ENCODE assay signal across 23 cellular contexts in the genomic region with DNA sequence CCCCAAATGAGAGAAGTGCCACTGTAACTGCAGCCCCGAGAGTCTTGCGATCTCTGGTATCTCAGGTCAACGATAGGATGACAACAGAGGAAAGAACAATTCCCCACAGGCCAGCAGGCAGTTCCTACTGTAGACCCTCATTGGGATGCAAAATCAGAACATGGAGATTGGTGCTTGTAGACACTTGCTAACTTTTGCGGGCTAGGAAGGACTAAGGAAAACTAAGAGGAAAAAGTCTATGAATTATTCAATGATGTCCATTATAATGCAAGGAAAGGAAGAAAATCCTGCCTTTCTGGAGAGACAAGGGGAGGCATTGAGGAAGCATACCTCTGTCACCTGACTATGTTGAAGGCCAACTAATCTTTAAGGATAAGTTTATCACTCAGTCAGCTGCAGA. TPM values are rescaled to one million over a fixed set of nuclear protein-coding genes. Genes with fewer than 3 reads are reported as not detected.
A peak's percentile ranks its signal among the peaks of the same experiment; 100 is the strongest.
DNase-seq lines count a peak whose midpoint lies in the region; ATAC-seq, FAIRE-seq and TF ChIP-seq lines count a peak whose summit lies in the region.
"Had no signal": no experiment of that assay in that cellular context is flagged by ENCODE, and none has a peak within 500 bp of the region (broad histone marks: within the 10 kb centered on the region; RNA-seq: fewer than 3 reads in every experiment).

No MANE protein-coding gene starts in this region.

- TF ChIP-seq CTCF in H9 (conservative IDR thresholded peaks at IDR 0.05) (no peak), H1 (IDR thresholded peaks at IDR 0.05; ENCODE audit: control extremely low read depth in 1 of 3, insufficient read depth in 1 of 3, low read depth in 1 of 3, low read length in 3 of 3) (no peak), lower lobe of right lung (IDR thresholded peaks at IDR 0.05) (no peak)

- H2BK20ac ChIP-seq in H9 (ENCODE audit: low read depth, low read length, poor library complexity, severe bottlenecking) (no peak overlapping the region), H1 (ENCODE audit: low read length) (no peak overlapping the region)

- no peak overlapping the region for H3K4me3 Mint-ChIP-seq in H9
- H3K4me3 Mint-ChIP-seq in activated naive CD8-positive, alpha-beta T cell treated with anti-CD3 and anti-CD28 coated beads, Interleukin-2, amount 50 U/mL, for 24 hours = no peak overlapping the region
- H3K4me3 Mint-ChIP-seq: CD14-positive monocyte; CD4-positive, alpha-beta T cell; CD8-positive, alpha-beta memory T cell had no signal

- H3K9ac ChIP-seq in H9 (ENCODE audit: extremely low read depth, insufficient read length, low read length) = no peak overlapping the region
- H3K9ac ChIP-seq in H1 (replicated peaks in 1 of 4; ENCODE audit: extremely low read depth in 1 of 4, low read depth in 3 of 4, low read length in 3 of 4) = no peak overlapping the region
- no peak overlapping the region for H3K9ac ChIP-seq in iPS-20b (ENCODE audit: low read depth, low read length)
- no peak overlapping the region for H3K9ac ChIP-seq in neuronal stem cell (ENCODE audit: low read depth, low read length, poor library complexity)
- H3K9ac ChIP-seq: BLaER1 treated with 17β-estradiol and CSF1 and Interleukin-3, amounts not matched to agents 10 nM and 100 nM had no signal

- H2BK120ac ChIP-seq in H9 (ENCODE audit: low read depth, low read length, poor library complexity, severe bottlenecking) (no peak overlapping the region), H1 (replicated peaks; ENCODE audit: low read depth, low read length) (no peak overlapping the region), neuronal stem cell (ENCODE audit: low read depth, low read length) (no peak overlapping the region)

- H3K56ac ChIP-seq in H9 (ENCODE audit: insufficient read length, low read depth, low read length) = no peak overlapping the region
- no peak overlapping the region for H3K56ac ChIP-seq in H1 (replicated peaks; ENCODE audit: insufficient read length, low read depth, low read length)

- no peaks in the 10 kb centered on the region for H3K27me3 Mint-ChIP-seq in H9 (ENCODE audit: low read depth)
- no peaks in the 10 kb centered on the region for H3K27me3 Mint-ChIP-seq in activated naive CD8-positive, alpha-beta T cell treated with anti-CD3 and anti-CD28 coated beads, Interleukin-2, amount 50 U/mL, for 24 hours

- TF ChIP-seq EP300 in H1 (IDR thresholded peaks at IDR 0.05; ENCODE audit: borderline replicate concordance in 1 of 2, low read depth in 2 of 2, low read length in 2 of 2) = no peak

- no peaks in the 10 kb centered on the region for H4K20me1 ChIP-seq in H9 (ENCODE audit: control insufficient read depth, insufficient read depth, insufficient read length)
- no peaks in the 10 kb centered on the region for H4K20me1 ChIP-seq in H1 (replicated peaks in 1 of 2; ENCODE audit: control insufficient read depth in 1 of 2, insufficient read depth in 2 of 2, low read length in 2 of 2)
- H4K20me1 ChIP-seq: BLaER1 treated with 17β-estradiol and CSF1 and Interleukin-3, amounts not matched to agents 10 nM and 100 nM had no signal

- H2BK15ac ChIP-seq in H9 (ENCODE audit: low read depth, low read length) (no peak overlapping the region), H1 (ENCODE audit: low read length) (no peak overlapping the region), neuronal stem cell (ENCODE audit: low read length) (no peak overlapping the region)

- H4K5ac ChIP-seq in H9 (ENCODE audit: insufficient read length, low read depth, low read length) (no peak overlapping the region), H1 (ENCODE audit: insufficient read length, low read depth, low read length) (no peak overlapping the region)

- H3K36me3 ChIP-seq in H1 (ENCODE audit: control insufficient read depth in 2 of 4, insufficient read depth in 4 of 4, low read length in 3 of 4) (no peaks in the 10 kb centered on the region), iPS-20b (ENCODE audit: insufficient read depth, low read depth, low read length) (no peaks in the 10 kb centered on the region), neuronal stem cell (replicated peaks in 1 of 2; ENCODE audit: control insufficient read depth in 2 of 2, insufficient read depth in 2 of 2, low read length in 2 of 2) (no peaks in the 10 kb centered on the region), lower lobe of right lung (no peaks in the 10 kb centered on the region)
- H3K36me3 ChIP-seq: BE2C; BLaER1 treated with 17β-estradiol and CSF1 and Interleukin-3, amounts not matched to agents 10 nM and 100 nM had no signal

- intact Hi-C loops in lower lobe of right lung (cut with DNase I) = no loop called here

- H3T11ph ChIP-seq in H9 (ENCODE audit: low read length) = no peak overlapping the region

- H3K14ac ChIP-seq in H9 (ENCODE audit: insufficient read depth, low read length) (no peak overlapping the region), H1 (ENCODE audit: insufficient read length) (no peak overlapping the region), neuronal stem cell (ENCODE audit: low read length) (no peak overlapping the region)

- peaks cover 47 to 59% of the 10 kb centered on the region in 2 experiments for H3K4me1 Mint-ChIP-seq in H9
- no peaks in the 10 kb centered on the region for H3K4me1 Mint-ChIP-seq in activated naive CD8-positive, alpha-beta T cell treated with anti-CD3 and anti-CD28 coated beads, Interleukin-2, amount 50 U/mL, for 24 hours
- H3K4me1 Mint-ChIP-seq: CD14-positive monocyte; CD8-positive, alpha-beta memory T cell had no signal

- no peak for TF ChIP-seq RAD21 in H1 (IDR thresholded peaks at IDR 0.05 in 1 of 2, conservative IDR thresholded peaks at IDR 0.05 in 1 of 2; ENCODE audit: low read depth in 2 of 2, low read length in 2 of 2)

- H2BK5ac ChIP-seq in H9 (ENCODE audit: insufficient read length, low read length) = no peak overlapping the region
- H2BK5ac ChIP-seq in H1 (ENCODE audit: low read depth, low read length) = 0 out of 2 replicates have a peak overlapping the region, but pooled peaks have one; percentile 86
- peak overlapping the region; percentile 79 for H2BK5ac ChIP-seq in neuronal stem cell (ENCODE audit: low read length)

- POLR2A ChIA-PET in H1 (lab: Charles Lee; ENCODE audit: partially characterized antibody) = interaction anchor here (3.2 kb wide), 1 partner anchor 12 kb away, joined by 16 read pairs; no protein-coding TSS in a partner anchor

- no peak; a peak in 1 of 3 replicates for TF ChIP-seq POLR2A in H1 (IDR thresholded peaks at IDR 0.05; ENCODE audit: control extremely low read depth in 1 of 2, low read depth in 2 of 2, low read length in 2 of 2)

- H4K8ac ChIP-seq in H9 (replicated peaks; ENCODE audit: insufficient read length, low read depth, low read length) (no peak overlapping the region), H1 (ENCODE audit: extremely low read depth, insufficient read depth, low read length) (no peak overlapping the region), neuronal stem cell (ENCODE audit: low read depth, low read length) (no peak overlapping the region)

- H3K9me3 ChIP-seq in H9 (ENCODE audit: control insufficient read depth, low read depth, low read length) (no peaks in the 10 kb centered on the region), H1 (ENCODE audit: insufficient read depth in 2 of 2, low read depth in 1 of 2, low read length in 1 of 2) (no peaks in the 10 kb centered on the region), iPS-20b (ENCODE audit: insufficient read depth, low read depth, low read length) (no peaks in the 10 kb centered on the region), neuronal stem cell (replicated peaks in 1 of 2; ENCODE audit: control insufficient read depth in 2 of 2, insufficient read depth in 1 of 2, low read depth in 1 of 2, low read length in 2 of 2) (peaks cover 0 to 2% of the 10 kb centered on the region in 2 donors), lower lobe of right lung (no peaks in the 10 kb centered on the region)
- H3K9me3 ChIP-seq: A549; BE2C; BLaER1 treated with 17β-estradiol and CSF1 and Interleukin-3, amounts not matched to agents 10 nM and 100 nM had no signal

- ATAC-seq in activated naive CD8-positive, alpha-beta T cell treated with anti-CD3 and anti-CD28 coated beads, Interleukin-2, amount 50 U/mL, for 24 hours = no peak
- no peak for ATAC-seq in GM18867 (IDR thresholded peaks at IDR 0.05; ENCODE audit: unreplicated experiment)
- no peak for ATAC-seq in lower lobe of right lung
- ATAC-seq: A549 had no signal

- H3K79me1 ChIP-seq in H9 (ENCODE audit: insufficient read depth, low read depth, low read length, poor library complexity, severe bottlenecking) (no peaks in the 10 kb centered on the region), H1 (ENCODE audit: low read depth, low read length) (no peaks in the 10 kb centered on the region), neuronal stem cell (ENCODE audit: low read depth, low read length) (no peaks in the 10 kb centered on the region)

- H3K23me2 ChIP-seq in H9 (ENCODE audit: insufficient read length, low read depth, low read length, poor library complexity, severe bottlenecking) = no peaks in the 10 kb centered on the region
- no peaks in the 10 kb centered on the region for H3K23me2 ChIP-seq in H1 (ENCODE audit: low read depth, low read length)

- H2BK12ac ChIP-seq in H9 (ENCODE audit: insufficient read length, low read depth, low read length) = no peak overlapping the region
- no peak overlapping the region for H2BK12ac ChIP-seq in H1 (ENCODE audit: low read depth, low read length)
- no peak overlapping the region for H2BK12ac ChIP-seq in neuronal stem cell (ENCODE audit: low read length)

- H4K91ac ChIP-seq in H9 (ENCODE audit: insufficient read length, low read depth, low read length) (no peak overlapping the region), H1 (replicated peaks; ENCODE audit: insufficient read length, low read length) (no peak overlapping the region), neuronal stem cell (ENCODE audit: low read depth, low read length, poor library complexity) (no peak overlapping the region)

- H3K4me3 ChIP-seq in H1 (ENCODE audit: extremely low read depth in 1 of 4, insufficient read depth in 2 of 4, low read depth in 3 of 4, low read length in 4 of 4) (no peak overlapping the region; a peak in 1 of 8 replicates), iPS-20b (ENCODE audit: low read length) (no peak overlapping the region), neuronal stem cell (ENCODE audit: low read length in 2 of 2) (no peak overlapping the region), lower lobe of right lung (no peak overlapping the region)
- H3K4me3 ChIP-seq: A549; BLaER1 treated with 17β-estradiol and CSF1 and Interleukin-3, amounts not matched to agents 10 nM and 100 nM had no signal

- no peak overlapping the region for H3K23ac ChIP-seq in H9 (ENCODE audit: insufficient read length, low read depth, low read length)
- H3K23ac ChIP-seq in H1 (ENCODE audit: insufficient read length) = no peak overlapping the region
- no peak overlapping the region for H3K23ac ChIP-seq in neuronal stem cell (ENCODE audit: low read depth, low read length, poor library complexity)

- FAIRE-seq in H1 (lab: Jason Lieb, UNC) = peak; percentile 62
- FAIRE-seq: A549, D721Med, GM12891, GM18507 had no signal

- H3K27ac Mint-ChIP-seq in H9 = peak overlapping the region in 2 of 3 experiments; percentile 99 to 100; a peak in 4 of 7 replicates
- no peak overlapping the region for H3K27ac Mint-ChIP-seq in activated naive CD8-positive, alpha-beta T cell treated with anti-CD3 and anti-CD28 coated beads, Interleukin-2, amount 50 U/mL, for 24 hours
- H3K27ac Mint-ChIP-seq: CD4-positive, alpha-beta T cell; CD8-positive, alpha-beta memory T cell had no signal

- no peaks in the 10 kb centered on the region for H3K79me2 ChIP-seq in H9 (ENCODE audit: insufficient read depth, low read length)
- H3K79me2 ChIP-seq in H1 (ENCODE audit: control insufficient read depth in 1 of 2, insufficient read depth in 2 of 2, low read length in 2 of 2) = no peaks in the 10 kb centered on the region

- H2AFZ ChIP-seq in H9 (ENCODE audit: low read length) (no peak overlapping the region), H1 (ENCODE audit: low read length) (no peak overlapping the region), neuronal stem cell (ENCODE audit: low read length) (no peak overlapping the region)

- H3K27ac ChIP-seq in H9 (ENCODE audit: insufficient read length, low read depth, low read length) = peak overlapping the region; percentile 37
- H3K27ac ChIP-seq in H1 (ENCODE audit: low read depth, low read length) = peak overlapping the region; percentile 65; the same call in 1 of the 2 replicates
- peak overlapping the region; percentile 55 for H3K27ac ChIP-seq in iPS-20b (ENCODE audit: low read length)
- H3K27ac ChIP-seq in neuronal stem cell (replicated peaks; ENCODE audit: low read length) = peak overlapping the region; percentile 97
- no peak overlapping the region for H3K27ac ChIP-seq in lower lobe of right lung
- H3K27ac ChIP-seq: A549; BLaER1 treated with 17β-estradiol and CSF1 and Interleukin-3, amounts not matched to agents 10 nM and 100 nM had no signal

- H2AK5ac ChIP-seq in H9 (ENCODE audit: insufficient read length, low read length) (no peak overlapping the region), H1 (ENCODE audit: low read depth, low read length) (no peak overlapping the region; the same call in 1 of the 2 replicates), neuronal stem cell (ENCODE audit: low read depth, low read length) (no peak overlapping the region)

- H3K18ac ChIP-seq in H9 (ENCODE audit: insufficient read length, low read depth, low read length) (peak overlapping the region; percentile 7), H1 (ENCODE audit: extremely low read depth, low read length) (no peak overlapping the region), neuronal stem cell (ENCODE audit: low read length) (peak overlapping the region; percentile 82)

- peak overlapping the region; percentile 24 for H3K4me2 ChIP-seq in H9 (ENCODE audit: insufficient read depth, insufficient read length, low read length)
- H3K4me2 ChIP-seq in H1 (ENCODE audit: insufficient read depth in 1 of 2, low read depth in 2 of 2, low read length in 2 of 2) = peak overlapping the region in 1 of 2 experiments; percentile 21; a peak in 2 of 4 replicates
- no peak overlapping the region for H3K4me2 ChIP-seq in neuronal stem cell (ENCODE audit: insufficient read depth, low read length, poor library complexity, severe bottlenecking)
- H3K4me2 ChIP-seq: A549; BLaER1 treated with 17β-estradiol and CSF1 and Interleukin-3, amounts not matched to agents 10 nM and 100 nM had no signal

- DNase-seq in H9 = no peak
- DNase-seq in H1 (ENCODE audit: low read depth in 1 of 2, low spot score in 2 of 2) = no peak
- no peak for DNase-seq in neuronal stem cell (ENCODE audit: low spot score)
- DNase-seq in activated naive CD8-positive, alpha-beta T cell treated with anti-CD3 and anti-CD28 coated beads, Interleukin-2, amount 50 U/mL, for 24 hours = no peak
- no peak for DNase-seq in lower lobe of right lung
- DNase-seq: 8988T; ACHN; AML-193; BE2C; CD4-positive, alpha-beta T cell; CD8-positive, alpha-beta memory T cell; DMS53; DMS79 treated with DMSO at 0.1 percent for 48 hours; GF-D8; HCEC 1CT had no signal

- H3K36me3 Mint-ChIP-seq in H9 (ENCODE audit: insufficient read depth in 1 of 3, low read depth in 3 of 3) = peaks cover 8 to 24% (median 9%) of the 10 kb centered on the region in 3 experiments; a peak in 6 of 7 replicates
- H3K36me3 Mint-ChIP-seq in activated naive CD8-positive, alpha-beta T cell treated with anti-CD3 and anti-CD28 coated beads, Interleukin-2, amount 50 U/mL, for 24 hours (ENCODE audit: low read depth) = no peaks in the 10 kb centered on the region
- H3K36me3 Mint-ChIP-seq: CD14-positive monocyte; CD8-positive, alpha-beta memory T cell had no signal

- no peaks in the 10 kb centered on the region for H3K27me3 ChIP-seq in H9 (ENCODE audit: insufficient read depth, low read length)
- H3K27me3 ChIP-seq in H1 (replicated peaks in 1 of 4; ENCODE audit: control insufficient read depth in 3 of 4, extremely low read depth in 1 of 4, insufficient read depth in 3 of 4, low read length in 3 of 4) = no peaks in the 10 kb centered on the region
- no peaks in the 10 kb centered on the region for H3K27me3 ChIP-seq in iPS-20b (ENCODE audit: insufficient read depth, low read length)
- no peaks in the 10 kb centered on the region for H3K27me3 ChIP-seq in neuronal stem cell (ENCODE audit: control insufficient read depth in 3 of 3, insufficient read depth in 3 of 3, low read depth in 1 of 3, low read length in 3 of 3)
- H3K27me3 ChIP-seq in lower lobe of right lung (ENCODE audit: low read depth) = no peaks in the 10 kb centered on the region
- H3K27me3 ChIP-seq: BE2C; BLaER1 treated with 17β-estradiol and CSF1 and Interleukin-3, amounts not matched to agents 10 nM and 100 nM had no signal

- no CpG with 5 or more reads among the region's 4 CpGs for WGBS in H9 (ENCODE audit: extremely low coverage, insufficient read length, low lambda C conversion rate)
- WGBS in H1 (ENCODE audit: extremely low coverage in 1 of 2, insufficient coverage in 1 of 2, insufficient read length in 1 of 2, insufficient replicate concordance in 2 of 2, low coverage in 1 of 2, low lambda C conversion rate in 2 of 2, missing lambda C conversion rate in 1 of 2), 2 experiments = 33% methylated on average over 4 of the region's 4 CpGs; no CpG with 5 or more reads in 1 of the 2 experiments
- no CpG with 5 or more reads among the region's 4 CpGs for WGBS in neuronal stem cell (ENCODE audit: extremely low coverage in 2 of 2, insufficient read length in 2 of 2, insufficient replicate concordance in 1 of 2), 2 donors

- H3K4ac ChIP-seq in H9 (ENCODE audit: low read depth, low read length) (no peak overlapping the region), H1 (replicated peaks; ENCODE audit: insufficient read length, low read depth, low read length) (no peak overlapping the region), neuronal stem cell (ENCODE audit: low read length) (no peak overlapping the region)

- CTCF ChIA-PET in H1 (lab: Charles Lee; ENCODE audit: partially characterized antibody) = no interaction called here

- H3K4me1 ChIP-seq in H9 (ENCODE audit: insufficient read depth, low read length) = peaks cover 16% of the 10 kb centered on the region; the same call in 1 of the 2 replicates
- H3K4me1 ChIP-seq in H1 (replicated peaks in 1 of 4; ENCODE audit: control insufficient read depth in 3 of 4, insufficient read depth in 4 of 4, low read length in 3 of 4) = peaks cover 5 to 23% (median 18%) of the 10 kb centered on the region in 4 experiments
- H3K4me1 ChIP-seq in iPS-20b (ENCODE audit: insufficient read depth, low read length) = peaks cover 29% of the 10 kb centered on the region; the same call in 1 of the 2 replicates
- H3K4me1 ChIP-seq in neuronal stem cell (ENCODE audit: control insufficient read depth in 2 of 2, insufficient read depth in 1 of 2, low read depth in 1 of 2, low read length in 2 of 2) = peaks cover 8 to 20% of the 10 kb centered on the region in 2 donors
- no peaks in the 10 kb centered on the region for H3K4me1 ChIP-seq in lower lobe of right lung
- H3K4me1 ChIP-seq: A549, BE2C had no signal

- peaks cover 12 to 18% of the 10 kb centered on the region in 2 experiments for H3K9me3 Mint-ChIP-seq in H9
- H3K9me3 Mint-ChIP-seq in activated naive CD8-positive, alpha-beta T cell treated with anti-CD3 and anti-CD28 coated beads, Interleukin-2, amount 50 U/mL, for 24 hours = peaks cover 4% of the 10 kb centered on the region
- H3K9me3 Mint-ChIP-seq: CD4-positive, alpha-beta T cell had no signal

RNA-seq across cellular contexts. Expression of a gene that starts 51.9 kb away (rescaled TPM):
- total RNA-seq in H9 (2021) (42.9 and 43.4 TPM in 2 replicates), lower lobe of right lung (17.5 TPM)
- total RNA-seq in H1 (2021; fragmentation: NEBNext Ultra II Directional; extraction: Animal tissue kit (Norgen Biotek cat#: 25700)) = 30.2 and 34.0 TPM in 2 replicates
- 2.7 and 3.7 TPM in 2 replicates for polyA plus RNA-seq in H1 (2011; rRNA removed)
- 6.7 TPM for polyA plus RNA-seq in H1 (2011; cell fraction: cytosol; rRNA removed)
- 2.9 TPM for polyA plus RNA-seq in H1 (2011; cell fraction: nucleus; rRNA removed)
- polyA plus RNA-seq in H1 (2012, experiment 1 of 2) = 17.0 to 40.2 TPM (median 21.2 TPM) in 4 replicates
- 1.3 TPM for polyA plus RNA-seq in H1 (2012, experiment 2 of 2)
- 34.5 TPM for polyA plus RNA-seq in H1 (2013, experiment 1 of 2)
- polyA plus RNA-seq in H1 (2013, experiment 2 of 2) = 33.4 TPM
- polyA minus RNA-seq in H1 (2011; rRNA and poly(A)+ RNA removed) = 8.2 and 12.9 TPM in 2 replicates
- polyA minus RNA-seq in H1 (2011; cell fraction: cytosol; rRNA and poly(A)+ RNA removed) = 6.4 TPM
- polyA minus RNA-seq in H1 (2011; cell fraction: nucleus; rRNA and poly(A)+ RNA removed) = 16.6 TPM
- 41.1 TPM for polyA plus RNA-seq in neuronal stem cell (2013, experiment 1 of 2)
- 40.9 TPM for polyA plus RNA-seq in neuronal stem cell (2013, experiment 2 of 2)
